21 cellular contexts compared by ENCODE assay signal in the genomic region with DNA sequence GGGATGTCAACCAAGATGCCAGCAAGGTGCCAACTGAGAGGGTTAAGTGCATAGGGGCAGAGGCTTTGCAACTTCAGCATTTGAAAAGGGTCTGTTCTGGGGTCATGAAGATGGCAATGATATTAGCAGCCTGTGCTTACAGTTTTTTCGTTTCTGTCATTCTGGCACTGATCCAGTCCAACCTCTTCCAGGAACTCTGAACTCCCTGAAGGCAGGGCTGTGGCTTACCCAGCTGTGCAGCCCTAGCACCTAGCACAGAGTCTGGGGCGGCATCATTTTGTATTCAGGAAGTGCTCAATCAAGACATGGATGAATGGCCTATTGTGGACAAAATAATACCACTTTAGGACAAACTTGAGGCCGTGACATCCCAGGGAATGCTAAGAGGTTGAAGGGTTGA. TPM values are rescaled to one million over a fixed set of nuclear protein-coding genes. Genes with fewer than 3 reads are reported as not detected.
"Had no signal": no experiment of that assay in that cellular context is flagged by ENCODE, and none has a peak within 500 bp of the region (broad histone marks: within the 10 kb centered on the region; RNA-seq: fewer than 3 reads in every experiment).

No MANE protein-coding gene starts in this region.

- H3K4me3 Mint-ChIP-seq: activated CD4-positive, alpha-beta T cell treated with anti-CD3 and anti-CD28 coated beads, Interleukin-2, amount 10 ng/mL, durations not matched to agents 7 days and 5 days; activated CD8-positive, alpha-beta T cell treated with anti-CD3 and anti-CD28 coated beads, Interleukin-2, amount 10 ng/mL, durations not matched to agents 7 days and 5 days; activated naive CD4-positive, alpha-beta T cell treated with anti-CD3 and anti-CD28 coated beads, Interleukin-2, amount 50 U/mL, for 24 hours; naive B cell; stimulated activated naive B cell treated with anti-CD40 and anti-IgM and Interleukin-4, amounts not matched to agents 10 μg/mL and 1 μg/mL and 100 μg/mL, for 72 hours; T-helper 2 cell treated with Interferon-gamma antibody and Interleukin-4, amounts not matched to agents 5 μg/mL and 100 μg/mL, for 36 hours had no signal

- H3K36me3 Mint-ChIP-seq: activated naive CD4-positive, alpha-beta T cell treated with anti-CD3 and anti-CD28 coated beads, Interleukin-2, amount 50 U/mL, for 24 hours; naive B cell; stimulated activated naive B cell treated with anti-CD40 and anti-IgM and Interleukin-4, amounts not matched to agents 10 μg/mL and 1 μg/mL and 100 μg/mL, for 72 hours had no signal

- H3K27me3 Mint-ChIP-seq: activated CD4-positive, alpha-beta T cell treated with anti-CD3 and anti-CD28 coated beads, Interleukin-2, amount 10 ng/mL, durations not matched to agents 7 days and 5 days; activated naive CD4-positive, alpha-beta T cell treated with anti-CD3 and anti-CD28 coated beads, Interleukin-2, amount 50 U/mL, for 24 hours had no signal

- H3K4me1 Mint-ChIP-seq: activated naive CD4-positive, alpha-beta T cell treated with anti-CD3 and anti-CD28 coated beads, Interleukin-2, amount 50 U/mL, for 24 hours; naive B cell had no signal

- H3K9me3 Mint-ChIP-seq: activated naive CD4-positive, alpha-beta T cell treated with anti-CD3 and anti-CD28 coated beads, Interleukin-2, amount 50 U/mL, for 24 hours; stimulated activated naive B cell treated with anti-CD40 and anti-IgM and Interleukin-4, amounts not matched to agents 10 μg/mL and 1 μg/mL and 100 μg/mL, for 72 hours; T-helper 2 cell treated with Interferon-gamma antibody and Interleukin-4, amounts not matched to agents 5 μg/mL and 100 μg/mL, for 36 hours had no signal

- ATAC-seq: activated CD4-positive, CD25-positive, alpha-beta regulatory T cell treated with anti-CD3 and anti-CD28 coated beads, Interleukin-2, amount 50 U/mL, for 24 hours; activated CD8-positive, alpha-beta T cell treated with anti-CD3 and anti-CD28 coated beads, Interleukin-2, amount 10 ng/mL, durations not matched to agents 7 days and 5 days; gastroesophageal sphincter; heart left ventricle; sciatic nerve; stimulated activated naive B cell treated with anti-CD40 and anti-IgM and Interleukin-4, amounts not matched to agents 10 μg/mL and 1 μg/mL and 100 μg/mL, for 72 hours had no signal

- H3K27ac Mint-ChIP-seq: activated CD4-positive, alpha-beta T cell treated with anti-CD3 and anti-CD28 coated beads, Interleukin-2, amount 10 ng/mL, durations not matched to agents 7 days and 5 days; activated CD8-positive, alpha-beta T cell treated with anti-CD3 and anti-CD28 coated beads, Interleukin-2, amount 10 ng/mL, durations not matched to agents 7 days and 5 days; activated naive CD4-positive, alpha-beta T cell treated with anti-CD3 and anti-CD28 coated beads, Interleukin-2, amount 50 U/mL, for 24 hours; naive B cell; stimulated activated naive B cell treated with anti-CD40 and anti-IgM and Interleukin-4, amounts not matched to agents 10 μg/mL and 1 μg/mL and 100 μg/mL, for 72 hours; T-helper 2 cell treated with Interferon-gamma antibody and Interleukin-4, amounts not matched to agents 5 μg/mL and 100 μg/mL, for 36 hours had no signal

- DNase-seq: activated CD4-positive, alpha-beta T cell treated with anti-CD3 and anti-CD28 coated beads, Interleukin-2, amount 10 ng/mL, durations not matched to agents 7 days and 5 days; activated CD8-positive, alpha-beta T cell treated with anti-CD3 and anti-CD28 coated beads, Interleukin-2, amount 10 ng/mL, durations not matched to agents 7 days and 5 days; activated gamma-delta T cell treated with Interleukin-2 at 50 U/mL for 16 hours; adrenal gland; brain microvascular endothelial cell; central memory CD4-positive, alpha-beta T cell; dermis blood vessel endothelial cell; effector memory CD4-positive, alpha-beta T cell; heart left ventricle; mesendoderm; naive B cell; occipital lobe; stimulated activated CD4-positive, alpha-beta T cell treated with anti-CD3 and anti-CD28 coated beads, Interleukin-15, amount 100 ng/mL, for 24 hours; stimulated activated naive B cell treated with anti-CD40 and anti-IgM and Interleukin-4, amounts not matched to agents 10 μg/mL and 1 μg/mL and 100 μg/mL, for 72 hours; transverse colon; uterus had no signal

RNA-seq across cellular contexts. Expression of gene HES1, which starts 51.6 kb away (rescaled TPM):
- total RNA-seq: activated CD8-positive, alpha-beta T cell treated with anti-CD3 and anti-CD28 coated beads, Interleukin-2, amount 10 ng/mL, durations not matched to agents 7 days and 5 days had no signal
